Comparison of ENCODE assay signal across 1 cellular context in genomic region chr16:88923450-88923849, GRCh38.
TF ChIP-seq lines count a peak whose summit lies in the region.

No MANE protein-coding gene starts in this region.

TF ChIP-seq in H1, 55 proteins besides CTCF, POLR2A, EP300 and RAD21:
- TF ChIP-seq KDM1A (IDR thresholded peaks at IDR 0.05; ENCODE audit: borderline replicate concordance, low read length) (no peak), SRF (IDR thresholded peaks at IDR 0.05; ENCODE audit: low read depth, low read length) (no peak), RBBP5 (IDR thresholded peaks at IDR 0.05; ENCODE audit: borderline replicate concordance, low read depth, low read length) (no peak), NANOG (IDR thresholded peaks at IDR 0.05; ENCODE audit: insufficient read depth, low read depth, low read length, poor library complexity, severe bottlenecking) (no peak), HDAC6 (IDR thresholded peaks at IDR 0.05; ENCODE audit: low read depth, low read length) (no peak), KDM4A (IDR thresholded peaks at IDR 0.05; ENCODE audit: low read depth, low read length, severe bottlenecking) (no peak), GTF2F1 (IDR thresholded peaks at IDR 0.05; ENCODE audit: borderline replicate concordance, low read depth, low read length) (no peak), RFX5 (IDR thresholded peaks at IDR 0.05; ENCODE audit: borderline replicate concordance, low read depth, low read length) (no peak), CHD1 (IDR thresholded peaks at IDR 0.05; ENCODE audit: low read depth, low read length) (no peak), CHD2 (IDR thresholded peaks at IDR 0.05; ENCODE audit: low read length) (no peak), MAX (IDR thresholded peaks at IDR 0.05) (no peak), TBP (IDR thresholded peaks at IDR 0.05; ENCODE audit: low read depth, low read length) (no peak), RNF2 (IDR thresholded peaks at IDR 0.05; ENCODE audit: borderline replicate concordance, low read depth, low read length, missing control alignments, poor library complexity, severe bottlenecking) (no peak), CHD7 (IDR thresholded peaks at IDR 0.05; ENCODE audit: insufficient replicate concordance, low read length) (no peak), TEAD4 (IDR thresholded peaks at IDR 0.05; ENCODE audit: low read depth, low read length) (no peak)
